ENCODE assay signal across 8 cellular contexts in the genomic region with DNA sequence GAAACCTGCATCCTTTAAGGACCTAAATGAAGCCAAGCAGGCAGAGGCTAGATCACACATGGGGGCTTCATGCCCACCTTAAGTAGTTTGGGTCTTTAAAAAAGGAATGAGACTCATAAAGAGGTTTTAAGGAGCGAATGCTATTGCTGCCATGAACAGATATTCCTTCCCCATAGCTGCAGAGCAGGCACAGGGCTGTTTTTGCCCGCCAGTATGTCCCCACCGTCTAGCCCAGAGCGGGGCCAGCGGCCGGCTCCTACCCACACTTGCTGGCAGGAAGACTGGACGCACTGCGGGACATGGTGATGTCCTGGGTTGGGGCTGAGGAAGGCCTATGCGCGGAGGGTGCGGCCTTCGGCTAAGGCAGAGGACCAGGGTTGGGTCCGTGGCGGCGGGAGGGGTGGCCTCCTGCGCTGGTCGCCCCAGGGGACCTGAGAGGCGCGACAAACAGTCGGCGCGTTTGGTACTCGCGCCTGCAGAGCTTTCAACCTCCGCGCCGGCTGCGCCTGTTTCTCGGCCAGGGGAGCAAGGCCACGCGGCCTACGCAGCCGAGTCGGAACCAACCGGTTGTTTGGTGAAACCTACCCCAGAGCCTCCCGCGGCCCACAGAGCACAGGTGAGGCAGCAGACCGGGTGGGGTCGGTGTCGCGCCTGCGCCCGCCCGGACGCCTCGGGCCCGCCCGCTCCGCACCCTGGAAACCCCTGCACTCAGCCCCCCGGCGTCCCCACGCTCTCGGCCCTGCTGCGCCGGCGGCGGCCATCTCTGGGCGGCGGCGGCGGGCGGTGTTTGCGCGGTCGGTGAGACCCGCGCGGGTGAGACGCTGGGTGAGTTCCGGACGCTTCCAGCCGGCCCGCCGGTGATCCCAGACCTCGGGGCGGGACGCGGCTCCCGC. TPM values are rescaled to one million over a fixed set of nuclear protein-coding genes. Genes with fewer than 3 reads are reported as not detected.
A peak's percentile ranks its signal among the peaks of the same experiment; 100 is the strongest.
DNase-seq lines count a peak whose midpoint lies in the region; TF ChIP-seq lines count a peak whose summit lies in the region.

A gene with protein sequence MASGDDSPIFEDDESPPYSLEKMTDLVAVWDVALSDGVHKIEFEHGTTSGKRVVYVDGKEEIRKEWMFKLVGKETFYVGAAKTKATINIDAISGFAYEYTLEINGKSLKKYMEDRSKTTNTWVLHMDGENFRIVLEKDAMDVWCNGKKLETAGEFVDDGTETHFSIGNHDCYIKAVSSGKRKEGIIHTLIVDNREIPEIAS (plus strand): TSS at position 450 of the 893 bp plus-strand sequence. CDS start 10,956 bp downstream, outside the sequence.

- H3K9me3 Mint-ChIP-seq in T-helper 1 cell treated with Interleukin-12 subunit alpha and Interleukin-12 subunit beta and Interleukin-4 antibody, amounts not matched to agents 30 μg/mL and 1 μg/mL, for 36 hours, result no peaks in the 10 kb centered on the region

- H3K36me3 ChIP-seq in ascending aorta (no peaks in the 10 kb centered on the region), vagina (no peaks in the 10 kb centered on the region)

- intact Hi-C loops in ascending aorta (cut with DNase I) (loop anchor here (1.0 kb wide), 2 partner anchors 14 to 227 kb away; partner anchors contain the start of gene CEP70), vagina (cut with DNase I) (loop anchor here (10.0 kb wide), 1 partner anchor 226 kb away; the partner anchor contains the start of gene PIK3CB)

- peaks cover 9% of the 10 kb centered on the region for H3K4me1 Mint-ChIP-seq in T-helper 1 cell treated with Interleukin-12 subunit alpha and Interleukin-12 subunit beta and Interleukin-4 antibody, amounts not matched to agents 30 μg/mL and 1 μg/mL, for 36 hours (ENCODE audit: low read depth)

- H3K4me1 ChIP-seq in ascending aorta (peaks cover 3 to 8% of the 10 kb centered on the region in 2 donors), vagina (peaks cover 9% of the 10 kb centered on the region)

- peak within 1 kb of the TSS; percentile 92 for H3K4me3 Mint-ChIP-seq in T-helper 1 cell treated with Interleukin-12 subunit alpha and Interleukin-12 subunit beta and Interleukin-4 antibody, amounts not matched to agents 30 μg/mL and 1 μg/mL, for 36 hours

- H3K36me3 Mint-ChIP-seq in T-helper 1 cell treated with Interleukin-12 subunit alpha and Interleukin-12 subunit beta and Interleukin-4 antibody, amounts not matched to agents 30 μg/mL and 1 μg/mL, for 36 hours (ENCODE audit: low read depth), result peaks cover 2% of the 10 kb centered on the region

- H3K27ac ChIP-seq in ascending aorta, result peak within 1 kb of the TSS; percentile 97
- H3K27ac ChIP-seq in vagina, result peak within 1 kb of the TSS; percentile 91

- no peaks in the 10 kb centered on the region for H3K9me3 ChIP-seq in ascending aorta
- no peaks in the 10 kb centered on the region for H3K9me3 ChIP-seq in vagina

- TF ChIP-seq CTCF in GM10248 (IDR thresholded peaks at IDR 0.05; ENCODE audit: control extremely low read depth, extremely low read depth, low read depth, missing control alignments) (no peak), ascending aorta (IDR thresholded peaks at IDR 0.05) (no peak), vagina (IDR thresholded peaks at IDR 0.05) (no peak)

- peak within 1 kb of the TSS; percentile 90 for H3K27ac Mint-ChIP-seq in T-helper 1 cell treated with Interleukin-12 subunit alpha and Interleukin-12 subunit beta and Interleukin-4 antibody, amounts not matched to agents 30 μg/mL and 1 μg/mL, for 36 hours

- H3K4me3 ChIP-seq in ascending aorta (peak within 1 kb of the TSS; percentile 81 to 93), vagina (peak within 1 kb of the TSS; percentile 64 to 87)

- H3K27me3 ChIP-seq in ascending aorta (no peaks in the 10 kb centered on the region), vagina (no peaks in the 10 kb centered on the region)

- peaks cover 8% of the 10 kb centered on the region for H3K27me3 Mint-ChIP-seq in T-helper 1 cell treated with Interleukin-12 subunit alpha and Interleukin-12 subunit beta and Interleukin-4 antibody, amounts not matched to agents 30 μg/mL and 1 μg/mL, for 36 hours (ENCODE audit: low read depth)

- POLR2A ChIA-PET in GM10248 (lab: Yijun Ruan, JAX), result no interaction called here

- no peak for TF ChIP-seq POLR2A in vagina (IDR thresholded peaks at IDR 0.05)

- CTCF ChIA-PET in GM10248 (lab: Yijun Ruan, JAX), result interaction anchor here (2.2 to 4.0 kb wide), 3 partner anchors 14 to 314 kb away, joined by 11 to 15 read pairs (median 11); partner anchors contain the start of gene CEP70

- DNase-seq in GM10248 (ENCODE audit: extremely low spot score) (peak; percentile 66), GOT3 (lab: John Stamatoyannopoulos, UW) (peak; percentile 66), LoVo (ENCODE audit: low spot score) (peak; percentile 69), ascending aorta (ENCODE audit: low spot score in 2 of 2) (peak in 1 of 2 donors; percentile 76), hepatic stellate cell (ENCODE audit: low spot score) (peak; percentile 60), retina (peak; percentile 96), vagina (ENCODE audit: extremely low spot score in 2 of 2) (no peak)

RNA-seq across cellular contexts. Expression of the gene that starts here (rescaled TPM):
- 13.5 TPM for total RNA-seq in ascending aorta
- total RNA-seq in vagina, result 13.3 TPM

Comparison
In these comparisons a context has a peak if more than half of its experiments do, and no peak if none do; other contexts are left out.
1. DNase-seq: peak in GM10248 (single experiment), GOT3 (single experiment), LoVo (single experiment), hepatic stellate cell (single experiment) and retina (single experiment); none in vagina (0 of 2).